8 cellular contexts compared by ENCODE assay signal in the genomic region with DNA sequence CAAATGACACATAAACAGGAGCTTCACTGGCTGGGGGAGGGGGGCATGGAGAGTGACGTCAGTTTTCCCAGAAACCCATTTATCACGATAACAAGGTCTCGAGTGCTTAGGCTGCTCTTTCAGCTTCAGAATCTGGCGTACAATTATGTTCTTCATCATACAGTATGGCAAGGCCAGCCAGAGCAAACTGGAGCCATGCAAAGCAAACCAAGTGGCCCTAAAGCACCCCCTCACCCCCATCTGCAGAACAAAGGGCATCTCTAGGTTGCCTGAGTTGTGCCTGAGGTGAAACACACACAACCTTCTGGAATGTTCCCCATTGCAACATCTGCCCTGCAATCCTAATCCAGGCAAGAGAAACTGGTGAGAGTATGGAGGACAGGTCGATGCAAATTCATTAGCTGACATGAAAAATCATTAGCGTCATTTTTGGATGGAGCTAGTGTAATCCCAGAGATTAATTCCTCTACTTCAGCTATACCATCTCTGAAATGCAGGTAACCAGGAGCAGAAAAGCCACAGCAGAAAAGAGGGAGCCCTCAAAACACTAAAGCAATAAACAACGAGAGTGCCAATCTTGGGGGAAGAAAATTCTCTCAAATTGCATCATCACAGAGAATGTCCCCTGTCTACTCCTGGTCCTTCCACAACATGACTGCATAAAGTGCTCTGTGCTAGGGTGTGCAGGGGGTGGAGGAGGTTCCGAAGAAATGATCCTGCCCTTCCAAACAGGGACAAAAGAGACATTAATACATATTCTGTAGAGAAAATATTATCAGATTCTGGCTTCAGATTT. TPM values are rescaled to one million over a fixed set of nuclear protein-coding genes. Genes with fewer than 3 reads are reported as not detected.
A peak's percentile ranks its signal among the peaks of the same experiment; 100 is the strongest.
DNase-seq lines count a peak whose midpoint lies in the region; ATAC-seq and TF ChIP-seq lines count a peak whose summit lies in the region.

No MANE protein-coding gene starts in this region.

- BruUV-seq in Calu3 (replicated peaks; lab: Mats Ljungman, UMichigan): no TSS peak

- TF ChIP-seq CTCF in HFF-Myc (IDR thresholded peaks at IDR 0.05; ENCODE audit: low read depth, low read length, missing control alignments): no peak
- TF ChIP-seq CTCF in dorsolateral prefrontal cortex (IDR thresholded peaks at IDR 0.05 in 54 of 56, conservative IDR thresholded peaks at IDR 0.05 in 2 of 56; ENCODE audit: low read depth in 1 of 56, partially characterized antibody in 56 of 56): no peak
- TF ChIP-seq CTCF in Calu3 (IDR thresholded peaks at IDR 0.05; ENCODE audit: unreplicated experiment): no peak

- no peaks in the 10 kb centered on the region for H3K9me3 Mint-ChIP-seq in T-helper 2 cell treated with Interferon-gamma antibody and Interleukin-4, amounts not matched to agents 5 μg/mL and 100 μg/mL, for 36 hours
- H3K9me3 Mint-ChIP-seq in Calu3 (ENCODE audit: low read depth, unreplicated experiment): no peaks in the 10 kb centered on the region

- H3K36me3 Mint-ChIP-seq in T-helper 2 cell treated with Interferon-gamma antibody and Interleukin-4, amounts not matched to agents 5 μg/mL and 100 μg/mL, for 36 hours (ENCODE audit: low read depth): peaks cover 44% of the 10 kb centered on the region
- H3K36me3 Mint-ChIP-seq in Calu3 (ENCODE audit: insufficient read depth, unreplicated experiment): peaks cover 15% of the 10 kb centered on the region

- intact Hi-C loops in dorsolateral prefrontal cortex (cut with DNase I): loop anchor here in 1 of 2 donors (10.0 kb wide), 1 partner anchor 76 kb away; no protein-coding TSS in a partner anchor
- intact Hi-C loops in Calu3 (cut with micrococcal nuclease; ENCODE audit: unreplicated experiment): no loop called here

- peak overlapping the region; percentile 59 for H3K4me3 ChIP-seq in HFF-Myc (replicated peaks; ENCODE audit: low read depth, low read length)
- H3K4me3 ChIP-seq in dorsolateral prefrontal cortex: peak overlapping the region in 53 of 59 donors; percentile 8 to 78 (median 65)

- CTCF ChIA-PET in Calu3 (lab: Charles Lee): no interaction called here

- H3K27me3 ChIP-seq in dorsolateral prefrontal cortex: peaks cover 0 to 52% (median 5%) of the 10 kb centered on the region in 45 donors

- no peak for ATAC-seq in HG02973 (IDR thresholded peaks at IDR 0.05; ENCODE audit: unreplicated experiment)
- ATAC-seq in HG02763 (IDR thresholded peaks at IDR 0.05; ENCODE audit: unreplicated experiment): no peak

- H3K4me3 Mint-ChIP-seq in T-helper 2 cell treated with Interferon-gamma antibody and Interleukin-4, amounts not matched to agents 5 μg/mL and 100 μg/mL, for 36 hours: peak overlapping the region; percentile 93
- H3K4me3 Mint-ChIP-seq in Calu3 (ENCODE audit: low read depth, unreplicated experiment): no peak overlapping the region

- H3K27me3 Mint-ChIP-seq in T-helper 2 cell treated with Interferon-gamma antibody and Interleukin-4, amounts not matched to agents 5 μg/mL and 100 μg/mL, for 36 hours (ENCODE audit: low read depth): no peaks in the 10 kb centered on the region
- H3K27me3 Mint-ChIP-seq in Calu3 (ENCODE audit: unreplicated experiment): peaks cover 19% of the 10 kb centered on the region

- peaks cover 22% of the 10 kb centered on the region for H3K4me1 Mint-ChIP-seq in T-helper 2 cell treated with Interferon-gamma antibody and Interleukin-4, amounts not matched to agents 5 μg/mL and 100 μg/mL, for 36 hours (ENCODE audit: low read depth)
- no peaks in the 10 kb centered on the region for H3K4me1 Mint-ChIP-seq in Calu3 (ENCODE audit: low read depth, unreplicated experiment)

- H3K27ac ChIP-seq in dorsolateral prefrontal cortex: peak overlapping the region in 8 of 59 donors; percentile 11 to 88 (median 56)

- DNase-seq in HFF-Myc (ENCODE audit: extremely low read depth, low read depth) (no peak), dorsolateral prefrontal cortex (peak in 1 of 10 donors; percentile 5), NCI-H146 (lab: John Stamatoyannopoulos, UW) (no peak), Calu3 (no peak)
- DNase-seq in T-helper 2 cell treated with Interferon-gamma antibody and Interleukin-4, amounts not matched to agents 5 μg/mL and 100 μg/mL, for 36 hours (ENCODE audit: low spot score): peak; percentile 66
- DNase-seq in stimulated activated CD4-positive, alpha-beta T cell treated with anti-CD3 and anti-CD28 coated beads, Interleukin-12 subunit alpha, Interleukin-12 subunit beta, amount 100 ng/mL, for 4 hours: peak; percentile 50

- peak overlapping the region; percentile 97 for H3K27ac Mint-ChIP-seq in T-helper 2 cell treated with Interferon-gamma antibody and Interleukin-4, amounts not matched to agents 5 μg/mL and 100 μg/mL, for 36 hours
- H3K27ac Mint-ChIP-seq in Calu3 (ENCODE audit: unreplicated experiment): no peak overlapping the region

RNA-seq across cellular contexts. Expression of a gene that starts 1.8 kb away (rescaled TPM):
- total RNA-seq in dorsolateral prefrontal cortex (10 to 100 TPM; 14.0 to 49.1 (median 34.8) TPM), Calu3 (2022) (7.7 and 8.5 TPM in 2 replicates)

Comparison
In these comparisons a context has a peak if more than half of its experiments do, and no peak if none do; other contexts are left out.
1. DNase-seq: peak in T-helper 2 cell treated with Interferon-gamma antibody and Interleukin-4, amounts not matched to agents 5 μg/mL and 100 μg/mL, for 36 hours (single experiment) and stimulated activated CD4-positive, alpha-beta T cell treated with anti-CD3 and anti-CD28 coated beads, Interleukin-12 subunit alpha, Interleukin-12 subunit beta, amount 100 ng/mL, for 4 hours (single experiment); none in HFF-Myc (single experiment), NCI-H146 (single experiment) and Calu3 (single experiment).